ENCODE assay signal across 1 cellular context in genomic region chr20:39070484-39071231, GRCh38.
TF ChIP-seq lines count a peak whose summit lies in the region.

No MANE protein-coding gene starts in this region.

TF ChIP-seq in GM23338, 12 proteins besides CTCF, POLR2A, EP300 and RAD21 (continued from another document):
- TF ChIP-seq ZNF462 (CRISPR knock-in tag; IDR thresholded peaks at IDR 0.05), result no peak
- TF ChIP-seq CREB1 (CRISPR knock-in tag; IDR thresholded peaks at IDR 0.05; ENCODE audit: low read depth), result no peak
- TF ChIP-seq POLR2AphosphoS5 (IDR thresholded peaks at IDR 0.05; ENCODE audit: low read depth), result no peak
- no peak for TF ChIP-seq JUNB (IDR thresholded peaks at IDR 0.05; ENCODE audit: unreplicated experiment)
- no peak for TF ChIP-seq STAT1 (IDR thresholded peaks at IDR 0.05; ENCODE audit: unreplicated experiment)
- no peak for TF ChIP-seq ZNF114 (CRISPR knock-in tag; IDR thresholded peaks at IDR 0.05)
- no peak for TF ChIP-seq ZNF331 (CRISPR knock-in tag; IDR thresholded peaks at IDR 0.05; ENCODE audit: low read depth)
